Comparison of ENCODE assay signal across 11 cellular contexts in the genomic region with DNA sequence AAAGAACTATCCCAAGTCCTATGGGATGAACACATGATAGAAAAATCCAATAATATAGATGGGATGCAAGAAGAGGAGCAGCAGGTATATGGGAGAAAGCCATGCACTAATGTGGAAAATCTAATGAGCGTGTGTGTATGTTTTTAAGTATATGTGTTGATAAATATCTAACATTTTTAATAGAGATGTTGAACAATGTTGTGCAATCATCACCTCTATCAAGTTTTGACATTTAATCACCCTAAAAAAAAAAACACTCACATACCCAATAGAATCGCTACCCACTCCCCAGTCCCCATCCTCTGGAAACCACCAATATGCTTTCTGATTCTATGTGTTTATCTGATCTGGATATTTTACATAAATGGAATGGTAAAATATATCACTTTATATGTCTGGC.
"Had no signal": no experiment of that assay in that cellular context is flagged by ENCODE, and none has a peak within 500 bp of the region (broad histone marks: within the 10 kb centered on the region; RNA-seq: fewer than 3 reads in every experiment).

No MANE protein-coding gene starts in this region.

- DNase-seq: GM23248, GOT3, H7, H9, HCEC 1CT, HFFc6 had no signal

- H3K4me2 ChIP-seq: GM23338 had no signal

- H3K9me3 ChIP-seq: HAP-1 had no signal

- H3K36me3 ChIP-seq: HAP-1 had no signal

- FAIRE-seq: H1, H54 had no signal

- H3K4me1 ChIP-seq: HAP-1 had no signal

- H3K27ac ChIP-seq: GM23248 had no signal

- H3K9ac ChIP-seq: GM23248 had no signal

- ATAC-seq: GM23338, HCT116 had no signal

- H2AFZ ChIP-seq: GM23248, GM23338 had no signal

- H3K4me3 ChIP-seq: GM23248, GM23338, HAP-1 had no signal
